20 cellular contexts compared by ENCODE assay signal in the genomic region with DNA sequence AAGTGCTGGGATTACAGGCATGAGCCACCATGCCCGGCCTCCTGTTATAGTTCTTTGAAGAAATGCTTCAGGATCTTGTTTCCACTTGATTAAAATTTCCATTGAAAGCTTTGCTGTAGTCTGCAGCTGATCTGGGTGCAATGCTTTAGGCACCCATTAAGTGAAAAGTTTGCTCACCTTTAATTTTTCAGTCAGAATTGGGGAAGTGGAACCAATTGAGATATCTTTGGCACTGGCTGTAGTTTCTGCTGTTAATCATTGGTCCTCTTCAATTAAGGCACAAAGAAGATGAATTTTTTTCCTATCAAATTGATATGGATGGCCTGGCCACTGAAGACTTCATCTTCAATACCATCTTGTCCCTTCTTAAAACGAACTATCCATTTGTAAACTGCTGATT.
DNase-seq lines count a peak whose midpoint lies in the region; ATAC-seq, FAIRE-seq and TF ChIP-seq lines count a peak whose summit lies in the region.
"Had no signal": no experiment of that assay in that cellular context is flagged by ENCODE, and none has a peak within 500 bp of the region (broad histone marks: within the 10 kb centered on the region; RNA-seq: fewer than 3 reads in every experiment).

No MANE protein-coding gene starts in this region.

- no peaks in the 10 kb centered on the region for H3K36me3 ChIP-seq in CD8-positive, alpha-beta T cell (ENCODE audit: insufficient read depth, low read length)

- H3K4me3 Mint-ChIP-seq in mesothelial cell of epicardium, result no peak overlapping the region
- H3K4me3 Mint-ChIP-seq in CD8-positive, alpha-beta T cell, result no peak overlapping the region
- H3K4me3 Mint-ChIP-seq: CD4-positive, CD25-positive, alpha-beta regulatory T cell; T-helper 1 cell treated with Interleukin-12 subunit alpha and Interleukin-12 subunit beta and Interleukin-4 antibody, amounts not matched to agents 30 μg/mL and 1 μg/mL, for 36 hours had no signal

- no peaks in the 10 kb centered on the region for H3K9me3 ChIP-seq in CD8-positive, alpha-beta T cell (ENCODE audit: low read length)

- no peak overlapping the region for H3K27ac ChIP-seq in CD8-positive, alpha-beta T cell (ENCODE audit: low read depth, low read length)
- H3K27ac ChIP-seq: KMS-11 had no signal

- no peak overlapping the region for H3K4me3 ChIP-seq in CD8-positive, alpha-beta T cell (ENCODE audit: low read depth, low read length)

- DNase-seq in GM19239 (ENCODE audit: insufficient read length, low spot score), result no peak
- DNase-seq in mesothelial cell of epicardium (ENCODE audit: low spot score in 2 of 2, unreplicated experiment in 2 of 2), result no peak
- no peak for DNase-seq in ureter (ENCODE audit: low spot score)
- no peak for DNase-seq in CD8-positive, alpha-beta T cell
- no peak for DNase-seq in CD1c-positive myeloid dendritic cell (ENCODE audit: extremely low spot score)
- DNase-seq in AG08395 (ENCODE audit: low spot score), result no peak
- DNase-seq: ACHN; CD4-positive, CD25-positive, alpha-beta regulatory T cell; EL; NCI-H1048; NCI-H146; NCI-H510A treated with DMSO at 0.1 percent for 48 hours; NCI-H82; SIG-M5 had no signal

- no peak for TF ChIP-seq CTCF in mesothelial cell of epicardium (IDR thresholded peaks at IDR 0.05; ENCODE audit: unreplicated experiment)
- no peak for TF ChIP-seq CTCF in CD8-positive, alpha-beta T cell (IDR thresholded peaks at IDR 0.05)

- ATAC-seq in GM21619 (IDR thresholded peaks at IDR 0.05; ENCODE audit: unreplicated experiment) (peak; percentile 68), HG03354 (IDR thresholded peaks at IDR 0.05; ENCODE audit: poor library complexity, severe bottlenecking, unreplicated experiment) (peak; percentile 77)
- ATAC-seq in CD8-positive, alpha-beta T cell, result no peak
- ATAC-seq: HepG2 had no signal

- peak; percentile 90 for FAIRE-seq in GM19239 (lab: Jason Lieb, UNC)
- FAIRE-seq: H1, HepG2 had no signal

- no peaks in the 10 kb centered on the region for H3K9me3 Mint-ChIP-seq in mesothelial cell of epicardium
- H3K9me3 Mint-ChIP-seq in CD8-positive, alpha-beta T cell, result no peaks in the 10 kb centered on the region
- H3K9me3 Mint-ChIP-seq: CD4-positive, CD25-positive, alpha-beta regulatory T cell; T-helper 1 cell treated with Interleukin-12 subunit alpha and Interleukin-12 subunit beta and Interleukin-4 antibody, amounts not matched to agents 30 μg/mL and 1 μg/mL, for 36 hours had no signal

- peaks cover 5% of the 10 kb centered on the region for H3K36me3 Mint-ChIP-seq in mesothelial cell of epicardium
- H3K36me3 Mint-ChIP-seq in CD8-positive, alpha-beta T cell, result no peaks in the 10 kb centered on the region

- intact Hi-C loops in CD8-positive, alpha-beta T cell (cut with DNase I, micrococcal nuclease), result no loop called here

- H3K4me1 Mint-ChIP-seq in mesothelial cell of epicardium, result peaks cover 36% of the 10 kb centered on the region
- H3K4me1 Mint-ChIP-seq in CD8-positive, alpha-beta T cell (ENCODE audit: low read depth), result peaks cover 5% of the 10 kb centered on the region

- H3K27ac Mint-ChIP-seq in mesothelial cell of epicardium, result peak overlapping the region; percentile 95
- no peak overlapping the region for H3K27ac Mint-ChIP-seq in CD8-positive, alpha-beta T cell
- H3K27ac Mint-ChIP-seq: CD4-positive, CD25-positive, alpha-beta regulatory T cell; T-helper 1 cell treated with Interleukin-12 subunit alpha and Interleukin-12 subunit beta and Interleukin-4 antibody, amounts not matched to agents 30 μg/mL and 1 μg/mL, for 36 hours had no signal

- H3K4me1 ChIP-seq in CD8-positive, alpha-beta T cell (ENCODE audit: insufficient read depth, low read length), result no peaks in the 10 kb centered on the region

- CTCF ChIA-PET in CD8-positive, alpha-beta T cell (lab: Charles Lee), result no interaction called here

- no peaks in the 10 kb centered on the region for H3K27me3 ChIP-seq in CD8-positive, alpha-beta T cell (ENCODE audit: insufficient read depth, low read length)

- POLR2A ChIA-PET in CD8-positive, alpha-beta T cell (lab: Charles Lee), result no interaction called here

- H3K27me3 Mint-ChIP-seq in mesothelial cell of epicardium (ENCODE audit: low read depth), result no peaks in the 10 kb centered on the region
- no peaks in the 10 kb centered on the region for H3K27me3 Mint-ChIP-seq in CD8-positive, alpha-beta T cell (ENCODE audit: low read depth)
- H3K27me3 Mint-ChIP-seq: CD4-positive, CD25-positive, alpha-beta regulatory T cell had no signal
